Comparison of ENCODE assay signal across 33 cellular contexts in the genomic region with DNA sequence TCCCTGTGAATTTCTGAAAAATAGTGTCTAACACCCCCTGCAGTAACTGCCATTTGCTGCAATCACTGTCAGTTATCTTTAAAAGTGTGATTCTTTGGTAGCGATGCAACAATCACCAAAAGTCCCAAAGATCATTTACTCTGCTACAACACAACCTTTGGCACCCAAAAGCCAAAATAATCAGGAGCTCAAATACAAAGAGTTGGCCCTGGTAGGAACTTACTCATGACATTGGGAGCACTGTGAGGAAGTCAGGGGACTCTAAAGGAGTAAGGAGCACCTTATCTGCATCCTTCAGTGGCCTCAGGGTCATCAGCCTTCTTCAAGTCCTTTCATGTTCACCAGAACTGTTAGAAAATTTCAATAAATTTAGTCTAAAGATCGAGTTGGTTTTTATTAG.
"Had no signal": no experiment of that assay in that cellular context is flagged by ENCODE, and none has a peak within 500 bp of the region (broad histone marks: within the 10 kb centered on the region; RNA-seq: fewer than 3 reads in every experiment).

No MANE protein-coding gene starts in this region.

- H3K27ac ChIP-seq: adrenal gland, body of pancreas, brain microvascular endothelial cell, breast epithelium, VCaP had no signal

- H3K4me3 ChIP-seq: adrenal gland, body of pancreas, breast epithelium had no signal

- ATAC-seq: activated CD8-positive, alpha-beta T cell treated with anti-CD3 and anti-CD28 coated beads for 36 hours; activated naive CD4-positive, alpha-beta T cell treated with anti-CD3 and anti-CD28 coated beads, Interleukin-2, amount 50 U/mL, for 72 hours; activated T-cell treated with anti-CD3 and anti-CD28 coated beads, Interleukin-2, amount 50 U/mL, for 4 hours; activated T-cell treated with anti-CD3 and anti-CD28 coated beads, Interleukin-2, amount 50 U/mL, for 72 hours; activated T-helper 17 cell treated with anti-CD3 and anti-CD28 coated beads, Interleukin-2, amount 50 U/mL, for 72 hours; body of pancreas had no signal

- H3K27me3 ChIP-seq: adrenal gland, body of pancreas, brain microvascular endothelial cell, breast epithelium had no signal

- H3K4me1 ChIP-seq: breast epithelium had no signal

- H3K36me3 ChIP-seq: adrenal gland, brain microvascular endothelial cell, breast epithelium had no signal

- H3K9me3 ChIP-seq: adrenal gland, body of pancreas had no signal

- DNase-seq: activated B cell treated with CpG ODN at 0.5 μM for 24 hours; activated CD4-positive, alpha-beta memory T cell treated with anti-CD3 and anti-CD28 coated beads for 36 hours; activated CD4-positive, alpha-beta T cell treated with anti-CD3 and anti-CD28 coated beads for 4 hours; activated CD4-positive, alpha-beta T cell treated with anti-CD3 and anti-CD28 coated beads, Interleukin-2, amount 10 ng/mL, durations not matched to agents 24 days and 14 days; activated CD4-positive, alpha-beta T cell treated with anti-CD3 and anti-CD28 coated beads, Interleukin-2, amount 50 U/mL, for 1 hour; activated CD4-positive, alpha-beta T cell treated with anti-CD3 and anti-CD28 coated beads, Interleukin-2, amount 50 U/mL, for 4 hours; activated CD4-positive, CD25-positive, alpha-beta regulatory T cell treated with anti-CD3 and anti-CD28 coated beads, Interleukin-2, amount 50 U/mL, for 72 hours; activated CD8-positive, alpha-beta T cell treated with anti-CD3 and anti-CD28 coated beads for 36 hours; activated effector memory CD4-positive, alpha-beta T cell treated with anti-CD3 and anti-CD28 coated beads, Interleukin-2, amount 50 U/mL, for 16 hours; activated gamma-delta T cell treated with Interleukin-2 at 50 U/mL for 16 hours; activated naive CD4-positive, alpha-beta T cell; activated naive CD4-positive, alpha-beta T cell treated with anti-CD3 and anti-CD28 coated beads for 36 hours; activated naive CD4-positive, alpha-beta T cell treated with anti-CD3 and anti-CD28 coated beads, Interleukin-2, amount 50 U/mL, for 16 hours; activated naive CD8-positive, alpha-beta T cell treated with anti-CD3 and anti-CD28 coated beads for 36 hours; activated T-cell treated with anti-CD3 and anti-CD28 coated beads for 4 hours; activated T-cell treated with anti-CD3 and anti-CD28 coated beads, Interleukin-2, amount 50 U/mL, for 1 hour; activated T-cell treated with anti-CD3 and anti-CD28 coated beads, Interleukin-2, amount 50 U/mL, for 4 hours; activated T-cell treated with anti-CD3 and anti-CD28 coated beads, Interleukin-2, amount 50 U/mL, for 72 hours; adrenal gland; amniotic stem cell; aorta; body of pancreas; brain microvascular endothelial cell; central memory CD4-positive, alpha-beta T cell; T-helper 1 cell; T-helper 2 cell; T-helper 9 cell had no signal

- FAIRE-seq: astrocyte, TTC549 had no signal
